In genomic region chr3:171221104-171221503, GRCh38 we compare ENCODE assay signal across 8 cellular contexts.
"Had no signal": no experiment of that assay in that cellular context is flagged by ENCODE, and none has a peak within 500 bp of the region (broad histone marks: within the 10 kb centered on the region; RNA-seq: fewer than 3 reads in every experiment).

No MANE protein-coding gene starts in this region.

- H3K4me3 ChIP-seq: GM23248, HAP-1 had no signal

- H3K9ac ChIP-seq: GM23248 had no signal

- FAIRE-seq: HTR-8/SVneo had no signal

- H3K9me3 ChIP-seq: HAP-1 had no signal

- H3K27ac ChIP-seq: GM23248 had no signal

- DNase-seq: GM23248, GOT3, H7, IMR-90, KBM-7 had no signal

- H3K4me1 ChIP-seq: HAP-1 had no signal

- H3K36me3 ChIP-seq: HAP-1 had no signal

- H2AFZ ChIP-seq: GM23248 had no signal

- ATAC-seq: HCT116 had no signal
